24 cellular contexts compared by ENCODE assay signal in the genomic region with DNA sequence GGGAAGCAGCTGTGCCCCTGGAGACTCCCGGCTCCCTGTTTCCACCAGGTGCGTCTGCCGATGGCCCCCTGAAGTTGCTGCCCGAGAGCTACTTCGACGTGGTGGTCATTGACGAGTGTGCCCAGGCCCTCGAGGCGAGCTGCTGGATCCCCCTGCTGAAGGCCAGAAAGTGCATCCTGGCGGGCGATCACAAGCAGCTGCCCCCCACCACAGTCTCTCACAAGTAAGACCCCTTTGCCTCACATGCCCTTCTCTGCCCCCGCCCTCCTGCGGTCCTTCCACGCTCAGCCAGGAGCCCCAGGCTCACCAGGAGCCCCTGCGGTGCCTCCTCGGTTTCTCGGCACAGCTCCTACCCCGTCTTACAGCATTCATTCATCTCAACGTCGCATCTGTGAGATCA. TPM values are rescaled to one million over a fixed set of nuclear protein-coding genes. Genes with fewer than 3 reads are reported as not detected.
"Had no signal": no experiment of that assay in that cellular context is flagged by ENCODE, and none has a peak within 500 bp of the region (broad histone marks: within the 10 kb centered on the region; RNA-seq: fewer than 3 reads in every experiment).

No MANE protein-coding gene starts in this region.

- H3K4me3 ChIP-seq: pancreas, right lobe of liver, upper lobe of right lung had no signal

- H3K27ac Mint-ChIP-seq: activated naive CD4-positive, alpha-beta T cell treated with anti-CD3 and anti-CD28 coated beads, Interleukin-2, amount 50 U/mL, for 24 hours; brain; naive thymus-derived CD8-positive, alpha-beta T cell; stimulated activated naive B cell treated with anti-CD40 and anti-IgM and Interleukin-4, amounts not matched to agents 10 μg/mL and 1 μg/mL and 100 μg/mL, for 72 hours had no signal

- ATAC-seq: esophagus mucosa; naive thymus-derived CD8-positive, alpha-beta T cell; stimulated activated naive B cell treated with anti-CD40 and anti-IgM and Interleukin-4, amounts not matched to agents 10 μg/mL and 1 μg/mL and 100 μg/mL, for 72 hours had no signal

- H3K27ac ChIP-seq: pancreas, right lobe of liver, upper lobe of right lung had no signal

- H3K4me1 ChIP-seq: pancreas, right lobe of liver, upper lobe of right lung had no signal

- H3K27me3 Mint-ChIP-seq: activated naive CD4-positive, alpha-beta T cell treated with anti-CD3 and anti-CD28 coated beads, Interleukin-2, amount 50 U/mL, for 24 hours; naive thymus-derived CD8-positive, alpha-beta T cell; stimulated activated naive B cell treated with anti-CD40 and anti-IgM and Interleukin-4, amounts not matched to agents 10 μg/mL and 1 μg/mL and 100 μg/mL, for 72 hours had no signal

- DNase-seq: activated CD4-positive, alpha-beta T cell treated with anti-CD3 and anti-CD28 coated beads for 1 hour; activated gamma-delta T cell treated with Interleukin-2 at 50 U/mL for 16 hours; activated T-cell treated with anti-CD3 and anti-CD28 coated beads, Interleukin-2, amount 50 U/mL, for 1 hour; caudate nucleus; effector memory CD4-positive, alpha-beta T cell; naive thymus-derived CD8-positive, alpha-beta T cell; pancreas; right lobe of liver; small intestine; stimulated activated CD4-positive, alpha-beta T cell treated with anti-CD3 and anti-CD28 coated beads, Interleukin-2, amount 100 ng/mL, for 48 hours; stimulated activated CD8-positive, alpha-beta memory T cell treated with anti-CD3 and anti-CD28 coated beads, Interleukin-4, amount 100 ng/mL, for 48 hours; stimulated activated naive B cell treated with anti-CD40 and anti-IgM and Interleukin-4, amounts not matched to agents 10 μg/mL and 1 μg/mL and 100 μg/mL, for 72 hours; T-helper 9 cell; upper lobe of right lung had no signal

- H3K4me3 Mint-ChIP-seq: activated naive CD4-positive, alpha-beta T cell treated with anti-CD3 and anti-CD28 coated beads, Interleukin-2, amount 50 U/mL, for 24 hours; brain; naive thymus-derived CD8-positive, alpha-beta T cell; stimulated activated naive B cell treated with anti-CD40 and anti-IgM and Interleukin-4, amounts not matched to agents 10 μg/mL and 1 μg/mL and 100 μg/mL, for 72 hours had no signal

- H3K27me3 ChIP-seq: pancreas, right lobe of liver, upper lobe of right lung had no signal

- H3K4me1 Mint-ChIP-seq: activated naive CD4-positive, alpha-beta T cell treated with anti-CD3 and anti-CD28 coated beads, Interleukin-2, amount 50 U/mL, for 24 hours; brain had no signal

- H3K9me3 ChIP-seq: pancreas had no signal

RNA-seq across cellular contexts. Expression of gene MRGPRD, which starts 51.7 kb away (rescaled TPM):
- total RNA-seq: dermis microvascular lymphatic vessel endothelial cell; esophagus mucosa; frontal cortex; left lobe of liver; lung microvascular endothelial cell; naive thymus-derived CD8-positive, alpha-beta T cell; pancreas; pulmonary artery endothelial cell; right lobe of liver; subcutaneous adipose tissue; T-helper 1 cell treated with Interleukin-12 subunit alpha and Interleukin-12 subunit beta and Interleukin-4 antibody, amounts not matched to agents 30 ng/mL and 1 ng/mL, for 36 hours; upper lobe of right lung had no signal
